ENCODE assay signal across 1 cellular context in the genomic region with DNA sequence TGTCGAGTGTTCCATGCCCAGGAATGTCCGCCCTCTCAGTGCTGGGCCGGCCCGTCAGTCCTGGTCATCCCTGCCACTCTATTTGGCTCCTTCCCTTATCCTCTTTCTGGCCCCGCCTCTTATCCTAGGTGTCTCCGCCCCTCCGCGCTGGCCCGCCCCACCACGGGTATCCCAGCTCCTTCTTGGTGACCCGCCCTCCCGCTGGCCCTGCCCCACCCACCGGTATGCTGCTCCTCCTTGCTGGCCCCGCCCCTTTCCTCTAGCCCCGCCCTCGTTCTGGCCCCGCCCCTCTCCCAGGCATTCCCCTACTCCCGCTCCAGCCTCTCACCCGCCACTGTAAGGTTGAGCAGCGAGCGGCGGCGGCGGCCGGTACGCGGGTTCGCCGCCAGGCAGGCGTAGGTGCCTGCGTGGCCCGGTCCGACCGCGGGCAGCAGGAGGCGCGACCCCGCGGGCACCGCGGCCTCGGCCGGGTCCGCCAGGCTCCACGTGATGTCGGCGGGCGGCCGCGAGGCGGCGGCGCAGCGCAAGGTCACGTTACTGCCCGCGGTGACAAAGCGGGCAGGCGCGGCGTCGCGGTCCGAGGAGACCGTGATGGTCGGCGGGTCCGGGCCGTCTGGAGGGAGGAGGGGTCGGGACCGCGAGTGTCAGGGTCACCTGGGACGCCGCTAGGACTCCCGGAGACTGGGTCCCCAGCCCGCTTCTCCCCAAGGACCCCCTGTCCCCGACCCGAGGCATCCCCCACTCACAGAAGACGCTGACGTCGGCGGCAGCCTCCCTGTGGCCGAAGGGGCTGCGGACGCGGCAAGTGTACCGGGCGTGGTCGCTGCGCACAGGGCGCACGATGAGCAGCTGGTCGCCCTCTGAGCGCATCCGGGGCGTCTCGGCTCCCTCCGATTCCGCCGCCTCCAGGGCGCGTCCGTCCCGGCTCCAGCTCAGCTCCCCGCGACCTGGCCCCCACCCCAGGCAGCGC.
TF ChIP-seq lines count a peak whose summit lies in the region.

No MANE protein-coding gene starts in this region.

TF ChIP-seq in A549, 52 proteins besides CTCF, POLR2A, EP300 and RAD21 (continued from another document):
- TF ChIP-seq NPAS2 (CRISPR knock-in tag; IDR thresholded peaks at IDR 0.05; ENCODE audit: borderline replicate concordance) (peak; percentile 91), CBX8 (IDR thresholded peaks at IDR 0.05) (no peak), ZSCAN20 (CRISPR knock-in tag; IDR thresholded peaks at IDR 0.05) (no peak), HOXB13 (CRISPR knock-in tag; IDR thresholded peaks at IDR 0.05; ENCODE audit: low read depth) (no peak), SMC3 (IDR thresholded peaks at IDR 0.05) (peak; percentile 70), MYC (IDR thresholded peaks at IDR 0.05; ENCODE audit: borderline replicate concordance, low read length) (peak; percentile 80), HDAC2 (IDR thresholded peaks at IDR 0.05) (no peak), RCOR1 (IDR thresholded peaks at IDR 0.05; ENCODE audit: low read depth, low read length) (no peak), MAFK (IDR thresholded peaks at IDR 0.05; ENCODE audit: partially characterized antibody) (no peak), TP53 (CRISPR knock-in tag; IDR thresholded peaks at IDR 0.05) (peak; percentile 95; the same call in 1 of the 2 replicates), PHF8 (IDR thresholded peaks at IDR 0.05; ENCODE audit: borderline replicate concordance, low read depth) (peak; percentile 56; the same call in 1 of the 2 replicates), POLR2AphosphoS2 (conservative IDR thresholded peaks at IDR 0.05; ENCODE audit: low read length) (no peak), FOSB (CRISPR knock-in tag; IDR thresholded peaks at IDR 0.05) (no peak), MAZ (IDR thresholded peaks at IDR 0.05; ENCODE audit: borderline replicate concordance, low read depth, low read length) (peak; percentile 31; the same call in 1 of the 2 replicates), FOXS1 (CRISPR knock-in tag; IDR thresholded peaks at IDR 0.05) (no peak)
- TF ChIP-seq, protein P1, sequence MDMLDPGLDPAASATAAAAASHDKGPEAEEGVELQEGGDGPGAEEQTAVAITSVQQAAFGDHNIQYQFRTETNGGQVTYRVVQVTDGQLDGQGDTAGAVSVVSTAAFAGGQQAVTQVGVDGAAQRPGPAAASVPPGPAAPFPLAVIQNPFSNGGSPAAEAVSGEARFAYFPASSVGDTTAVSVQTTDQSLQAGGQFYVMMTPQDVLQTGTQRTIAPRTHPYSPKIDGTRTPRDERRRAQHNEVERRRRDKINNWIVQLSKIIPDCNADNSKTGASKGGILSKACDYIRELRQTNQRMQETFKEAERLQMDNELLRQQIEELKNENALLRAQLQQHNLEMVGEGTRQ (IDR thresholded peaks at IDR 0.05), result peak; percentile 45
- TF ChIP-seq, protein P2, sequence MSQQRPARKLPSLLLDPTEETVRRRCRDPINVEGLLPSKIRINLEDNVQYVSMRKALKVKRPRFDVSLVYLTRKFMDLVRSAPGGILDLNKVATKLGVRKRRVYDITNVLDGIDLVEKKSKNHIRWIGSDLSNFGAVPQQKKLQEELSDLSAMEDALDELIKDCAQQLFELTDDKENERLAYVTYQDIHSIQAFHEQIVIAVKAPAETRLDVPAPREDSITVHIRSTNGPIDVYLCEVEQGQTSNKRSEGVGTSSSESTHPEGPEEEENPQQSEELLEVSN (IDR thresholded peaks at IDR 0.05; ENCODE audit: borderline replicate concordance, low read depth), result peak; percentile 85
- TF ChIP-seq, protein P3, sequence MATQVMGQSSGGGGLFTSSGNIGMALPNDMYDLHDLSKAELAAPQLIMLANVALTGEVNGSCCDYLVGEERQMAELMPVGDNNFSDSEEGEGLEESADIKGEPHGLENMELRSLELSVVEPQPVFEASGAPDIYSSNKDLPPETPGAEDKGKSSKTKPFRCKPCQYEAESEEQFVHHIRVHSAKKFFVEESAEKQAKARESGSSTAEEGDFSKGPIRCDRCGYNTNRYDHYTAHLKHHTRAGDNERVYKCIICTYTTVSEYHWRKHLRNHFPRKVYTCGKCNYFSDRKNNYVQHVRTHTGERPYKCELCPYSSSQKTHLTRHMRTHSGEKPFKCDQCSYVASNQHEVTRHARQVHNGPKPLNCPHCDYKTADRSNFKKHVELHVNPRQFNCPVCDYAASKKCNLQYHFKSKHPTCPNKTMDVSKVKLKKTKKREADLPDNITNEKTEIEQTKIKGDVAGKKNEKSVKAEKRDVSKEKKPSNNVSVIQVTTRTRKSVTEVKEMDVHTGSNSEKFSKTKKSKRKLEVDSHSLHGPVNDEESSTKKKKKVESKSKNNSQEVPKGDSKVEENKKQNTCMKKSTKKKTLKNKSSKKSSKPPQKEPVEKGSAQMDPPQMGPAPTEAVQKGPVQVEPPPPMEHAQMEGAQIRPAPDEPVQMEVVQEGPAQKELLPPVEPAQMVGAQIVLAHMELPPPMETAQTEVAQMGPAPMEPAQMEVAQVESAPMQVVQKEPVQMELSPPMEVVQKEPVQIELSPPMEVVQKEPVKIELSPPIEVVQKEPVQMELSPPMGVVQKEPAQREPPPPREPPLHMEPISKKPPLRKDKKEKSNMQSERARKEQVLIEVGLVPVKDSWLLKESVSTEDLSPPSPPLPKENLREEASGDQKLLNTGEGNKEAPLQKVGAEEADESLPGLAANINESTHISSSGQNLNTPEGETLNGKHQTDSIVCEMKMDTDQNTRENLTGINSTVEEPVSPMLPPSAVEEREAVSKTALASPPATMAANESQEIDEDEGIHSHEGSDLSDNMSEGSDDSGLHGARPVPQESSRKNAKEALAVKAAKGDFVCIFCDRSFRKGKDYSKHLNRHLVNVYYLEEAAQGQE (IDR thresholded peaks at IDR 0.05), result no peak
- TF ChIP-seq, protein P4, sequence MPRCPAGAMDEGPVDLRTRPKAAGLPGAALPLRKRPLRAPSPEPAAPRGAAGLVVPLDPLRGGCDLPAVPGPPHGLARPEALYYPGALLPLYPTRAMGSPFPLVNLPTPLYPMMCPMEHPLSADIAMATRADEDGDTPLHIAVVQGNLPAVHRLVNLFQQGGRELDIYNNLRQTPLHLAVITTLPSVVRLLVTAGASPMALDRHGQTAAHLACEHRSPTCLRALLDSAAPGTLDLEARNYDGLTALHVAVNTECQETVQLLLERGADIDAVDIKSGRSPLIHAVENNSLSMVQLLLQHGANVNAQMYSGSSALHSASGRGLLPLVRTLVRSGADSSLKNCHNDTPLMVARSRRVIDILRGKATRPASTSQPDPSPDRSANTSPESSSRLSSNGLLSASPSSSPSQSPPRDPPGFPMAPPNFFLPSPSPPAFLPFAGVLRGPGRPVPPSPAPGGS (IDR thresholded peaks at IDR 0.05), result peak; percentile 89; the same call in 2 of the 3 replicates
- TF ChIP-seq, protein P5, sequence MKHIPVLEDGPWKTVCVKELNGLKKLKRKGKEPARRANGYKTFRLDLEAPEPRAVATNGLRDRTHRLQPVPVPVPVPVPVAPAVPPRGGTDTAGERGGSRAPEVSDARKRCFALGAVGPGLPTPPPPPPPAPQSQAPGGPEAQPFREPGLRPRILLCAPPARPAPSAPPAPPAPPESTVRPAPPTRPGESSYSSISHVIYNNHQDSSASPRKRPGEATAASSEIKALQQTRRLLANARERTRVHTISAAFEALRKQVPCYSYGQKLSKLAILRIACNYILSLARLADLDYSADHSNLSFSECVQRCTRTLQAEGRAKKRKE (CRISPR knock-in tag; IDR thresholded peaks at IDR 0.05; ENCODE audit: low read depth), result peak; percentile 71; the same call in 1 of the 2 replicates
